Comparison of ENCODE assay signal across 11 cellular contexts in genomic region chr13:62003452-62003851, GRCh38.
"Had no signal": no experiment of that assay in that cellular context is flagged by ENCODE, and none has a peak within 500 bp of the region (broad histone marks: within the 10 kb centered on the region; RNA-seq: fewer than 3 reads in every experiment).

No MANE protein-coding gene starts in this region.

- H3K9ac ChIP-seq: GM23248 had no signal

- DNase-seq: GM23248, GOT3, H7, H9, HCEC 1CT, HFFc6 had no signal

- H3K27ac ChIP-seq: GM23248 had no signal

- H2AFZ ChIP-seq: GM23248, GM23338 had no signal

- H3K4me3 ChIP-seq: GM23248, GM23338, HAP-1 had no signal

- ATAC-seq: GM23338, HCT116 had no signal

- H3K4me1 Mint-ChIP-seq: GM23338, H9 had no signal

- H3K4me3 Mint-ChIP-seq: GM23338, H9, HFFc6 had no signal

- H3K36me3 ChIP-seq: HAP-1 had no signal

- H3K4me1 ChIP-seq: HAP-1 had no signal

- H3K27ac Mint-ChIP-seq: GM23338, H9, HFFc6 had no signal

- FAIRE-seq: H1, H54 had no signal

- H3K4me2 ChIP-seq: GM23338 had no signal

- H3K9me3 ChIP-seq: HAP-1 had no signal
